Comparison of ENCODE assay signal across 1 cellular context in the genomic region with DNA sequence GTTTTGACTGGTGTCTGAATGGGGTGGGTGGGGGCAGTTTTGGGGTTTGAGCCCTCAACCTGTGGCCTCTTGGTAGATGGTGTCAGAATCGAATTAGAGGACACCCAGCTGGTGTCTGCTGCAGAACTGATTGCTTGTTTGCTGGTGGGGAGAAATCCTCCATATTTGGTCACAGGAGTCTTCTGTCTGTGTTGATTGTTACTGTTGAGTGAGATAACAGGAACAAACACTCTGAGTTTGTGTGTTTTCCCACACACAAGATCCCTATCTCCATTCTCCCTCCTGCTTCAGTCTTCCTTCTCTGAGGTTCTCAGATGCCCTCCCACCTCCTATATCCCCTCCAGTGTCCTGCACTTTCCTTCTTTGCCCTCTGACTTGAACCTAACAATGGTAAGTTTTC.
TF ChIP-seq lines count a peak whose summit lies in the region.

No MANE protein-coding gene starts in this region.

TF ChIP-seq in K562, 482 proteins besides CTCF, POLR2A, EP300 and RAD21 (continued from another document and continues in another):
- TF ChIP-seq CBX8 (IDR thresholded peaks at IDR 0.05; ENCODE audit: borderline replicate concordance, extremely low read depth, low read depth, low read length, poor library complexity, severe bottlenecking) (no peak), NFE2 (IDR thresholded peaks at IDR 0.05; ENCODE audit: low read depth) (no peak), BRD4 (IDR thresholded peaks at IDR 0.05) (no peak), TEAD1 (CRISPR knock-in tag; IDR thresholded peaks at IDR 0.05) (no peak), SAFB (IDR thresholded peaks at IDR 0.05; ENCODE audit: borderline replicate concordance, low read depth, low read length) (no peak), ILK (tag; IDR thresholded peaks at IDR 0.05; ENCODE audit: borderline replicate concordance, low read depth) (no peak), STAG1 (CRISPR knock-in tag; IDR thresholded peaks at IDR 0.05; ENCODE audit: borderline replicate concordance) (no peak), HOXB6 (CRISPR knock-in tag; IDR thresholded peaks at IDR 0.05; ENCODE audit: borderline replicate concordance) (no peak), ASH1L (IDR thresholded peaks at IDR 0.05; ENCODE audit: borderline replicate concordance, low read depth, partially characterized antibody) (no peak), SMARCE1 (IDR thresholded peaks at IDR 0.05) (peak; percentile 48; the same call in 1 of the 2 replicates), LEF1 (IDR thresholded peaks at IDR 0.05) (peak; percentile 41; the same call in 1 of the 2 replicates), MED1 (CRISPR knock-in tag; IDR thresholded peaks at IDR 0.05; ENCODE audit: borderline replicate concordance) (no peak), ZBED1 (IDR thresholded peaks at IDR 0.05) (no peak), MEF2D (tag; conservative IDR thresholded peaks at IDR 0.05; ENCODE audit: low read depth) (no peak), GATAD2B (IDR thresholded peaks at IDR 0.05; ENCODE audit: borderline replicate concordance) (no peak), KDM5B (IDR thresholded peaks at IDR 0.05; ENCODE audit: insufficient replicate concordance, low read depth, low read length) (no peak), ZNF778 (CRISPR knock-in tag; IDR thresholded peaks at IDR 0.05) (no peak), ZNF445 (CRISPR knock-in tag; IDR thresholded peaks at IDR 0.05; ENCODE audit: low read depth) (no peak), PYGO2 (tag; IDR thresholded peaks at IDR 0.05) (no peak), ESRRA (IDR thresholded peaks at IDR 0.05; ENCODE audit: borderline replicate concordance, low read depth) (no peak), ZNF253 (CRISPR knock-in tag; conservative IDR thresholded peaks at IDR 0.05) (no peak), MTA2 (IDR thresholded peaks at IDR 0.05; ENCODE audit: low read depth) (peak; percentile 49), BRCA1 (IDR thresholded peaks at IDR 0.05) (no peak), BRCA1 (CRISPR knock-in tag; IDR thresholded peaks at IDR 0.05) (no peak), COPS2 (conservative IDR thresholded peaks at IDR 0.05) (no peak), HNRNPUL1 (IDR thresholded peaks at IDR 0.05; ENCODE audit: low read length) (no peak), SETDB1 (IDR thresholded peaks at IDR 0.05; ENCODE audit: low read length) (no peak), FOXP1 (CRISPR knock-in tag; IDR thresholded peaks at IDR 0.05) (no peak), POLR2AphosphoS5 (IDR thresholded peaks at IDR 0.05; ENCODE audit: control insufficient read depth, insufficient read depth, low read depth, low read length) (no peak), MYBL2 (IDR thresholded peaks at IDR 0.05; ENCODE audit: low read depth) (no peak), MYBL2 (CRISPR knock-in tag; IDR thresholded peaks at IDR 0.05; ENCODE audit: borderline replicate concordance) (no peak), TAF1 (IDR thresholded peaks at IDR 0.05; ENCODE audit: control insufficient read depth, extremely low read depth, insufficient read depth, low read length, severe bottlenecking) (no peak), SRF (CRISPR knock-in tag; IDR thresholded peaks at IDR 0.05) (peak in 1 of 2 experiments; percentile 94; a peak in 2 of 4 replicates), ZNF75A (CRISPR knock-in tag; IDR thresholded peaks at IDR 0.05) (peak; percentile 94), TAL1 (IDR thresholded peaks at IDR 0.05) (peak; percentile 72), DMBX1 (CRISPR knock-in tag; IDR thresholded peaks at IDR 0.05; ENCODE audit: borderline replicate concordance) (no peak), PPARD (CRISPR knock-in tag; IDR thresholded peaks at IDR 0.05) (no peak), HNRNPL (IDR thresholded peaks at IDR 0.05; ENCODE audit: low read depth, low read length) (no peak), POU5F1 (IDR thresholded peaks at IDR 0.05; ENCODE audit: borderline replicate concordance, low read depth, low read length, partially characterized antibody) (no peak), CREM (IDR thresholded peaks at IDR 0.05; ENCODE audit: low read depth) (no peak), ZNF780A (CRISPR knock-in tag; IDR thresholded peaks at IDR 0.05) (no peak), SMC3 (conservative IDR thresholded peaks at IDR 0.05; ENCODE audit: insufficient read depth, low read depth, low read length) (no peak), CTBP1 (IDR thresholded peaks at IDR 0.05; ENCODE audit: borderline replicate concordance) (peak; percentile 56; the same call in 1 of the 2 replicates), NR2C1 (IDR thresholded peaks at IDR 0.05) (no peak), NR2C1 (tag; IDR thresholded peaks at IDR 0.05) (no peak)
- TF ChIP-seq, protein P1, sequence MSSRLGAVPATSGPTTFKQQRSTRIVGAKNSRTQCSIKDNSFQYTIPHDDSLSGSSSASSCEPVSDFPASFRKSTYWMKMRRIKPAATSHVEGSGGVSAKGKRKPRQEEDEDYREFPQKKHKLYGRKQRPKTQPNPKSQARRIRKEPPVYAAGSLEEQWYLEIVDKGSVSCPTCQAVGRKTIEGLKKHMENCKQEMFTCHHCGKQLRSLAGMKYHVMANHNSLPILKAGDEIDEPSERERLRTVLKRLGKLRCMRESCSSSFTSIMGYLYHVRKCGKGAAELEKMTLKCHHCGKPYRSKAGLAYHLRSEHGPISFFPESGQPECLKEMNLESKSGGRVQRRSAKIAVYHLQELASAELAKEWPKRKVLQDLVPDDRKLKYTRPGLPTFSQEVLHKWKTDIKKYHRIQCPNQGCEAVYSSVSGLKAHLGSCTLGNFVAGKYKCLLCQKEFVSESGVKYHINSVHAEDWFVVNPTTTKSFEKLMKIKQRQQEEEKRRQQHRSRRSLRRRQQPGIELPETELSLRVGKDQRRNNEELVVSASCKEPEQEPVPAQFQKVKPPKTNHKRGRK (tag; IDR thresholded peaks at IDR 0.05), result no peak
- TF ChIP-seq, protein P2, sequence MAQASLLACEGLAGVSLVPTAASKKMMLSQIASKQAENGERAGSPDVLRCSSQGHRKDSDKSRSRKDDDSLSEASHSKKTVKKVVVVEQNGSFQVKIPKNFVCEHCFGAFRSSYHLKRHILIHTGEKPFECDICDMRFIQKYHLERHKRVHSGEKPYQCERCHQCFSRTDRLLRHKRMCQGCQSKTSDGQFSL (CRISPR knock-in tag; IDR thresholded peaks at IDR 0.05), result no peak
- TF ChIP-seq, protein P2 (tag; IDR thresholded peaks at IDR 0.05), result no peak
- TF ChIP-seq, protein P3, sequence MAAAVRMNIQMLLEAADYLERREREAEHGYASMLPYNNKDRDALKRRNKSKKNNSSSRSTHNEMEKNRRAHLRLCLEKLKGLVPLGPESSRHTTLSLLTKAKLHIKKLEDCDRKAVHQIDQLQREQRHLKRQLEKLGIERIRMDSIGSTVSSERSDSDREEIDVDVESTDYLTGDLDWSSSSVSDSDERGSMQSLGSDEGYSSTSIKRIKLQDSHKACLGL (CRISPR knock-in tag; IDR thresholded peaks at IDR 0.05; ENCODE audit: borderline replicate concordance, poor library complexity, severe bottlenecking), result no peak
- TF ChIP-seq, protein P4, sequence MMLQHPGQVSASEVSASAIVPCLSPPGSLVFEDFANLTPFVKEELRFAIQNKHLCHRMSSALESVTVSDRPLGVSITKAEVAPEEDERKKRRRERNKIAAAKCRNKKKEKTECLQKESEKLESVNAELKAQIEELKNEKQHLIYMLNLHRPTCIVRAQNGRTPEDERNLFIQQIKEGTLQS (IDR thresholded peaks at IDR 0.05), result no peak
- TF ChIP-seq, protein P4 (CRISPR knock-in tag; conservative IDR thresholded peaks at IDR 0.05), result no peak
- TF ChIP-seq, protein P5, sequence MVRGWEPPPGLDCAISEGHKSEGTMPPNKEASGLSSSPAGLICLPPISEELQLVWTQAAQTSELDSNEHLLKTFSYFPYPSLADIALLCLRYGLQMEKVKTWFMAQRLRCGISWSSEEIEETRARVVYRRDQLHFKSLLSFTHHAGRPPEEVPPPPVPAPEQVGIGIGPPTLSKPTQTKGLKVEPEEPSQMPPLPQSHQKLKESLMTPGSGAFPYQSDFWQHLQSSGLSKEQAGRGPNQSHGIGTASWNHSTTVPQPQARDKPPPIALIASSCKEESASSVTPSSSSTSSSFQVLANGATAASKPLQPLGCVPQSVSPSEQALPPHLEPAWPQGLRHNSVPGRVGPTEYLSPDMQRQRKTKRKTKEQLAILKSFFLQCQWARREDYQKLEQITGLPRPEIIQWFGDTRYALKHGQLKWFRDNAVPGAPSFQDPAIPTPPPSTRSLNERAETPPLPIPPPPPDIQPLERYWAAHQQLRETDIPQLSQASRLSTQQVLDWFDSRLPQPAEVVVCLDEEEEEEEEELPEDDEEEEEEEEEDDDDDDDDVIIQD (CRISPR knock-in tag; IDR thresholded peaks at IDR 0.05), result no peak
- TF ChIP-seq, protein P6, sequence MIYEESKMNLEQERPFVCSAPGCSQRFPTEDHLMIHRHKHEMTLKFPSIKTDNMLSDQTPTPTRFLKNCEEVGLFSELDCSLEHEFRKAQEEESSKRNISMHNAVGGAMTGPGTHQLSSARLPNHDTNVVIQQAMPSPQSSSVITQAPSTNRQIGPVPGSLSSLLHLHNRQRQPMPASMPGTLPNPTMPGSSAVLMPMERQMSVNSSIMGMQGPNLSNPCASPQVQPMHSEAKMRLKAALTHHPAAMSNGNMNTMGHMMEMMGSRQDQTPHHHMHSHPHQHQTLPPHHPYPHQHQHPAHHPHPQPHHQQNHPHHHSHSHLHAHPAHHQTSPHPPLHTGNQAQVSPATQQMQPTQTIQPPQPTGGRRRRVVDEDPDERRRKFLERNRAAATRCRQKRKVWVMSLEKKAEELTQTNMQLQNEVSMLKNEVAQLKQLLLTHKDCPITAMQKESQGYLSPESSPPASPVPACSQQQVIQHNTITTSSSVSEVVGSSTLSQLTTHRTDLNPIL (CRISPR knock-in tag; IDR thresholded peaks at IDR 0.05), result no peak
- TF ChIP-seq, protein P7, sequence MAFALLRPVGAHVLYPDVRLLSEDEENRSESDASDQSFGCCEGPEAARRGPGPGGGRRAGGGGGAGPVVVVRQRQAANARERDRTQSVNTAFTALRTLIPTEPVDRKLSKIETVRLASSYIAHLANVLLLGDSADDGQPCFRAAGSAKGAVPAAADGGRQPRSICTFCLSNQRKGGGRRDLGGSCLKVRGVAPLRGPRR (CRISPR knock-in tag; IDR thresholded peaks at IDR 0.05), result no peak
- TF ChIP-seq, protein P8, sequence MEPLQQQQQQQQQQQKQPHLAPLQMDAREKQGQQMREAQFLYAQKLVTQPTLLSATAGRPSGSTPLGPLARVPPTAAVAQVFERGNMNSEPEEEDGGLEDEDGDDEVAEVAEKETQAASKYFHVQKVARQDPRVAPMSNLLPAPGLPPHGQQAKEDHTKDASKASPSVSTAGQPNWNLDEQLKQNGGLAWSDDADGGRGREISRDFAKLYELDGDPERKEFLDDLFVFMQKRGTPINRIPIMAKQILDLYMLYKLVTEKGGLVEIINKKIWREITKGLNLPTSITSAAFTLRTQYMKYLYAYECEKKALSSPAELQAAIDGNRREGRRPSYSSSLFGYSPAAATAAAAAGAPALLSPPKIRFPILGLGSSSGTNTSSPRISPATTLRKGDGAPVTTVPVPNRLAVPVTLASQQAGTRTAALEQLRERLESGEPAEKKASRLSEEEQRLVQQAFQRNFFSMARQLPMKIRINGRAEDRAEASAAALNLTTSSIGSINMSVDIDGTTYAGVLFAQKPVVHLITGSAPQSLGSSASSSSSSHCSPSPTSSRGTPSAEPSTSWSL (CRISPR knock-in tag; IDR thresholded peaks at IDR 0.05; ENCODE audit: borderline replicate concordance), result no peak
- TF ChIP-seq, protein P9, sequence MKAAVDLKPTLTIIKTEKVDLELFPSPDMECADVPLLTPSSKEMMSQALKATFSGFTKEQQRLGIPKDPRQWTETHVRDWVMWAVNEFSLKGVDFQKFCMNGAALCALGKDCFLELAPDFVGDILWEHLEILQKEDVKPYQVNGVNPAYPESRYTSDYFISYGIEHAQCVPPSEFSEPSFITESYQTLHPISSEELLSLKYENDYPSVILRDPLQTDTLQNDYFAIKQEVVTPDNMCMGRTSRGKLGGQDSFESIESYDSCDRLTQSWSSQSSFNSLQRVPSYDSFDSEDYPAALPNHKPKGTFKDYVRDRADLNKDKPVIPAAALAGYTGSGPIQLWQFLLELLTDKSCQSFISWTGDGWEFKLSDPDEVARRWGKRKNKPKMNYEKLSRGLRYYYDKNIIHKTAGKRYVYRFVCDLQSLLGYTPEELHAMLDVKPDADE (conservative IDR thresholded peaks at IDR 0.05; ENCODE audit: control insufficient read depth, low read depth, low read length), result no peak
- TF ChIP-seq, protein P10, sequence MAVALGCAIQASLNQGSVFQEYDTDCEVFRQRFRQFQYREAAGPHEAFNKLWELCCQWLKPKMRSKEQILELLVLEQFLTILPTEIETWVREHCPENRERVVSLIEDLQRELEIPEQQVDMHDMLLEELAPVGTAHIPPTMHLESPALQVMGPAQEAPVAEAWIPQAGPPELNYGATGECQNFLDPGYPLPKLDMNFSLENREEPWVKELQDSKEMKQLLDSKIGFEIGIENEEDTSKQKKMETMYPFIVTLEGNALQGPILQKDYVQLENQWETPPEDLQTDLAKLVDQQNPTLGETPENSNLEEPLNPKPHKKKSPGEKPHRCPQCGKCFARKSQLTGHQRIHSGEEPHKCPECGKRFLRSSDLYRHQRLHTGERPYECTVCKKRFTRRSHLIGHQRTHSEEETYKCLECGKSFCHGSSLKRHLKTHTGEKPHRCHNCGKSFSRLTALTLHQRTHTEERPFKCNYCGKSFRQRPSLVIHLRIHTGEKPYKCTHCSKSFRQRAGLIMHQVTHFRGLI (CRISPR knock-in tag; IDR thresholded peaks at IDR 0.05), result no peak
